Comparison of ENCODE assay signal across 1 cellular context in genomic region chr1:153566414-153567371, GRCh38.
TF ChIP-seq lines count a peak whose summit lies in the region.

No MANE protein-coding gene starts in this region.

TF ChIP-seq in K562, 482 proteins besides CTCF, POLR2A, EP300 and RAD21 (continues in another document):
- no peak for TF ChIP-seq KAT8 (IDR thresholded peaks at IDR 0.05; ENCODE audit: low read depth)
- TF ChIP-seq KHSRP (IDR thresholded peaks at IDR 0.05): no peak
- peak; percentile 63; the same call in 1 of the 2 replicates for TF ChIP-seq POLR2AphosphoS5 (IDR thresholded peaks at IDR 0.05; ENCODE audit: control insufficient read depth, insufficient read depth, low read depth, low read length)
- TF ChIP-seq SNRNP70 (optimal IDR thresholded peaks at IDR 0.05; ENCODE audit: low read depth, low read length): no peak
- TF ChIP-seq THAP12 (CRISPR knock-in tag; IDR thresholded peaks at IDR 0.05): no peak
- no peak for TF ChIP-seq HDAC6 (IDR thresholded peaks at IDR 0.05; ENCODE audit: low read depth, low read length)
- TF ChIP-seq ZNF311 (CRISPR knock-in tag; IDR thresholded peaks at IDR 0.05): no peak
- TF ChIP-seq TRIM28 (IDR thresholded peaks at IDR 0.05): 0 out of 2 replicates have a peak, but pooled peaks have one; percentile 31
- TF ChIP-seq CCNT2 (IDR thresholded peaks at IDR 0.05; ENCODE audit: borderline replicate concordance, extremely low read depth, insufficient read length, low read depth, low read length): peak; percentile 75
- TF ChIP-seq ZC3H11A (IDR thresholded peaks at IDR 0.05; ENCODE audit: low read depth, low read length): no peak
- TF ChIP-seq SMARCB1 (IDR thresholded peaks at IDR 0.05; ENCODE audit: insufficient read length, low read depth): no peak
- TF ChIP-seq SMAD3 (CRISPR knock-in tag; conservative IDR thresholded peaks at IDR 0.05): no peak
- TF ChIP-seq TSHZ1 (CRISPR knock-in tag; IDR thresholded peaks at IDR 0.05): no peak
- TF ChIP-seq ZNF778 (CRISPR knock-in tag; IDR thresholded peaks at IDR 0.05): no peak
- TF ChIP-seq LEF1 (IDR thresholded peaks at IDR 0.05): peak; percentile 95
- TF ChIP-seq HOXB6 (CRISPR knock-in tag; IDR thresholded peaks at IDR 0.05; ENCODE audit: borderline replicate concordance): no peak
- no peak for TF ChIP-seq NR3C1 (CRISPR knock-in tag; IDR thresholded peaks at IDR 0.05)
- TF ChIP-seq ZNF316 (IDR thresholded peaks at IDR 0.05): peak; percentile 77
- TF ChIP-seq NBN (IDR thresholded peaks at IDR 0.05; ENCODE audit: low read depth): no peak
- TF ChIP-seq ZNF175 (CRISPR knock-in tag; IDR thresholded peaks at IDR 0.05; ENCODE audit: low read depth): no peak
- peak; percentile 76 for TF ChIP-seq ZBTB17 (CRISPR knock-in tag; IDR thresholded peaks at IDR 0.05)
- TF ChIP-seq CHAMP1 (IDR thresholded peaks at IDR 0.05): no peak
- TF ChIP-seq ZNF511 (CRISPR knock-in tag; IDR thresholded peaks at IDR 0.05): no peak
- TF ChIP-seq MEF2D (tag; conservative IDR thresholded peaks at IDR 0.05; ENCODE audit: low read depth): no peak; the same call in 1 of the 2 replicates
- 0 out of 4 replicates have a peak, but pooled peaks of 1 of the 2 experiments have one; percentile 25 for TF ChIP-seq BCLAF1 (IDR thresholded peaks at IDR 0.05; ENCODE audit: borderline replicate concordance in 1 of 2, control insufficient read depth in 1 of 2, low read depth in 2 of 2, low read length in 1 of 2)
- no peak for TF ChIP-seq ZNF436 (CRISPR knock-in tag; IDR thresholded peaks at IDR 0.05)
- TF ChIP-seq ZNF75A (CRISPR knock-in tag; IDR thresholded peaks at IDR 0.05): no peak
- TF ChIP-seq MECOM (CRISPR knock-in tag; IDR thresholded peaks at IDR 0.05): no peak
- TF ChIP-seq TOE1 (IDR thresholded peaks at IDR 0.05; ENCODE audit: borderline replicate concordance): peak; percentile 48; the same call in 1 of the 2 replicates
- TF ChIP-seq TOE1 (CRISPR knock-in tag; IDR thresholded peaks at IDR 0.05; ENCODE audit: borderline replicate concordance, low read depth): no peak
- TF ChIP-seq ZNF780A (CRISPR knock-in tag; IDR thresholded peaks at IDR 0.05): no peak
- TF ChIP-seq ZNF639 (CRISPR knock-in tag; conservative IDR thresholded peaks at IDR 0.05 in 1 of 2, IDR thresholded peaks at IDR 0.05 in 1 of 2): no peak
- TF ChIP-seq MCM5 (IDR thresholded peaks at IDR 0.05; ENCODE audit: low read depth): no peak
- TF ChIP-seq ZNF445 (CRISPR knock-in tag; IDR thresholded peaks at IDR 0.05; ENCODE audit: low read depth): no peak
- TF ChIP-seq MAX (CRISPR knock-in tag; IDR thresholded peaks at IDR 0.05): peak; percentile 63
- no peak for TF ChIP-seq NUFIP1 (IDR thresholded peaks at IDR 0.05; ENCODE audit: partially characterized antibody)
- no peak for TF ChIP-seq BMI1 (IDR thresholded peaks at IDR 0.05; ENCODE audit: low read length)
- TF ChIP-seq CEBPB (tag; IDR thresholded peaks at IDR 0.05): no peak
- TF ChIP-seq NCOA6 (IDR thresholded peaks at IDR 0.05): peak; percentile 42; the same call in 1 of the 2 replicates
- TF ChIP-seq CLOCK (CRISPR knock-in tag; IDR thresholded peaks at IDR 0.05; ENCODE audit: borderline replicate concordance): no peak
